In the genomic region with DNA sequence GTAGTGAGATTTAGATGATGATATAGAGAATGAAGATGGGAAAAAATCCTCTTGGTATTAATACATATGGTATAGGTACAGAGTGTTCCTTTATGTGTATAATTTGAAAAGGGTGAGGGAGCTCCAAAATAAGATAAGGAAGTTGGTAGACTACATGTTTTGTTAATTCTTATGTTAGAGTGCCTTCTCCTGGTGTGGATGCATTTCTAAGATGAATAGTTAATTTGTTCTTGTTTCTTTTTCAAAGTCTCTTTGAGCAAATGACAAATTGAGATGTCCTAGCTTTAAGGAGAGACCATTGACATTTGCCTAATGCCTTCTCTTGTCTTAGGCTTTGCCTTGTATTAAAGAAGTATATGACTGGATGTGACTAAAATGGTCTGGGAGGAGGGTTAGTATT, we compare ENCODE assay signal across 8 cellular contexts. TPM values are rescaled to one million over a fixed set of nuclear protein-coding genes. Genes with fewer than 3 reads are reported as not detected.
A peak's percentile ranks its signal among the peaks of the same experiment; 100 is the strongest.
DNase-seq lines count a peak whose midpoint lies in the region; ATAC-seq, FAIRE-seq and TF ChIP-seq lines count a peak whose summit lies in the region.

No MANE protein-coding gene starts in this region.

- no peak overlapping the region for H3K27ac ChIP-seq in AG04450 (ENCODE audit: low read depth, low read length)
- peak overlapping the region; percentile 95 for H3K27ac ChIP-seq in keratinocyte (ENCODE audit: control insufficient read depth, insufficient read depth, low read length)
- no peak overlapping the region for H3K27ac ChIP-seq in neuronal stem cell (replicated peaks; ENCODE audit: low read length)

- H2AFZ ChIP-seq in keratinocyte (ENCODE audit: control insufficient read depth, low read length) (no peak overlapping the region), neuronal stem cell (ENCODE audit: low read length) (no peak overlapping the region)

- peaks cover 2% of the 10 kb centered on the region for H3K79me1 ChIP-seq in neuronal stem cell (ENCODE audit: low read depth, low read length)

- CTCF ChIA-PET in AG04450 (lab: Charles Lee) = interaction anchor here (0.8 to 7.1 kb wide), 9 partner anchors 10 to 125 kb away, joined by 3 to 48 read pairs (median 4); a partner anchor contains a TSS
- CTCF ChIA-PET in activated CD8-positive, alpha-beta T cell treated with anti-CD3 and anti-CD28 coated beads for 36 hours (lab: Charles Lee) = interaction anchor here (0.7 to 6.8 kb wide), 18 partner anchors 9 to 125 kb away, joined by 3 to 90 read pairs (median 6); a partner anchor contains a TSS

- no peak for ATAC-seq in activated CD8-positive, alpha-beta T cell treated with anti-CD3 and anti-CD28 coated beads for 36 hours

- H3K27me3 Mint-ChIP-seq in activated CD8-positive, alpha-beta T cell treated with anti-CD3 and anti-CD28 coated beads for 36 hours = no peaks in the 10 kb centered on the region

- no peak overlapping the region for H2BK15ac ChIP-seq in neuronal stem cell (ENCODE audit: low read length)

- POLR2A ChIA-PET in AG04450 (lab: Yijun Ruan, JAX) = interaction anchor here (1.5 kb wide), 1 partner anchor 96 kb away, joined by 3 read pairs; no protein-coding TSS in a partner anchor
- POLR2A ChIA-PET in activated CD8-positive, alpha-beta T cell treated with anti-CD3 and anti-CD28 coated beads for 36 hours (lab: Charles Lee) = interaction anchor here (0.6 to 1.8 kb wide), 3 partner anchors 10 to 96 kb away, joined by 3 to 4 read pairs (median 4); no protein-coding TSS in a partner anchor

- H3K36me3 Mint-ChIP-seq in activated CD8-positive, alpha-beta T cell treated with anti-CD3 and anti-CD28 coated beads for 36 hours (ENCODE audit: low read depth) = peaks cover 5% of the 10 kb centered on the region

- H3K9me1 ChIP-seq in keratinocyte (ENCODE audit: control insufficient read depth, extremely low read depth, insufficient read depth, low read length) = no peaks in the 10 kb centered on the region

- peak overlapping the region; percentile 60 for H3K4me2 ChIP-seq in keratinocyte (ENCODE audit: control insufficient read depth, extremely low read depth, insufficient read depth, low read depth, low read length)
- no peak overlapping the region for H3K4me2 ChIP-seq in neuronal stem cell (ENCODE audit: insufficient read depth, low read length, poor library complexity, severe bottlenecking)

- H3K4me3 Mint-ChIP-seq in activated CD8-positive, alpha-beta T cell treated with anti-CD3 and anti-CD28 coated beads for 36 hours = no peak overlapping the region

- peaks cover 35% of the 10 kb centered on the region for H3K4me1 ChIP-seq in keratinocyte (ENCODE audit: control insufficient read depth, extremely low read depth, insufficient read depth, low read length)
- peaks cover 6 to 14% of the 10 kb centered on the region in 2 donors for H3K4me1 ChIP-seq in neuronal stem cell (ENCODE audit: control insufficient read depth in 2 of 2, insufficient read depth in 1 of 2, low read depth in 1 of 2, low read length in 2 of 2)

- no peaks in the 10 kb centered on the region for H4K20me1 ChIP-seq in keratinocyte (ENCODE audit: control insufficient read depth, extremely low read depth, insufficient read depth, low read length)

- H3K4me1 Mint-ChIP-seq in activated CD8-positive, alpha-beta T cell treated with anti-CD3 and anti-CD28 coated beads for 36 hours (ENCODE audit: low read depth) = peaks cover 67% of the 10 kb centered on the region

- no peak overlapping the region for H3K14ac ChIP-seq in neuronal stem cell (ENCODE audit: low read length)

- H3K79me2 ChIP-seq in keratinocyte (ENCODE audit: control insufficient read depth, insufficient read depth, low read length) = peaks cover 90% of the 10 kb centered on the region

- H4K91ac ChIP-seq in neuronal stem cell (ENCODE audit: low read depth, low read length, poor library complexity) = no peak overlapping the region

- H3K4me3 ChIP-seq in AG04450 (ENCODE audit: low read depth, low read length) (no peak overlapping the region), keratinocyte (ENCODE audit: control insufficient read depth in 2 of 3, extremely low read depth in 1 of 3, insufficient read depth in 2 of 3, low read depth in 1 of 3, low read length in 3 of 3) (no peak overlapping the region), neuronal stem cell (ENCODE audit: low read length in 2 of 2) (no peak overlapping the region)

- H3K23ac ChIP-seq in neuronal stem cell (ENCODE audit: low read depth, low read length, poor library complexity) = no peak overlapping the region

- no peaks in the 10 kb centered on the region for H3K9me3 Mint-ChIP-seq in activated CD8-positive, alpha-beta T cell treated with anti-CD3 and anti-CD28 coated beads for 36 hours

- H4K8ac ChIP-seq in neuronal stem cell (ENCODE audit: low read depth, low read length) = no peak overlapping the region

- H3K27me3 ChIP-seq in AG04450 (ENCODE audit: control insufficient read depth, insufficient read depth, low read length) (no peaks in the 10 kb centered on the region), keratinocyte (ENCODE audit: control insufficient read depth, extremely low read depth, insufficient read depth, low read length) (no peaks in the 10 kb centered on the region), neuronal stem cell (ENCODE audit: control insufficient read depth in 3 of 3, insufficient read depth in 3 of 3, low read depth in 1 of 3, low read length in 3 of 3) (no peaks in the 10 kb centered on the region)

- H3K36me3 ChIP-seq in keratinocyte (ENCODE audit: control insufficient read depth in 2 of 2, extremely low read depth in 1 of 2, insufficient read depth in 2 of 2, low read length in 2 of 2) (no peaks in the 10 kb centered on the region), neuronal stem cell (replicated peaks in 1 of 2; ENCODE audit: control insufficient read depth in 2 of 2, insufficient read depth in 2 of 2, low read length in 2 of 2) (no peaks in the 10 kb centered on the region)

- H3K27ac Mint-ChIP-seq in activated CD8-positive, alpha-beta T cell treated with anti-CD3 and anti-CD28 coated beads for 36 hours = peak overlapping the region; percentile 79

- H2BK12ac ChIP-seq in neuronal stem cell (ENCODE audit: low read length) = no peak overlapping the region

- intact Hi-C loops in activated CD8-positive, alpha-beta T cell treated with anti-CD3 and anti-CD28 coated beads for 36 hours (cut with micrococcal nuclease) = loop anchor here (1.0 to 5.0 kb wide), 2 partner anchors 97 to 118 kb away; no protein-coding TSS in a partner anchor

- H3K9ac ChIP-seq in keratinocyte (ENCODE audit: control insufficient read depth, extremely low read depth, insufficient read depth, low read length) (peak overlapping the region; percentile 64), neuronal stem cell (ENCODE audit: low read depth, low read length, poor library complexity) (no peak overlapping the region)

- no peak overlapping the region for H3K4ac ChIP-seq in neuronal stem cell (ENCODE audit: low read length)

- H3K9me3 ChIP-seq in AG04450 (ENCODE audit: control insufficient read depth, insufficient read depth, low read length) (no peaks in the 10 kb centered on the region), keratinocyte (ENCODE audit: control insufficient read depth, low read depth, low read length) (no peaks in the 10 kb centered on the region), neuronal stem cell (replicated peaks in 1 of 2; ENCODE audit: control insufficient read depth in 2 of 2, insufficient read depth in 1 of 2, low read depth in 1 of 2, low read length in 2 of 2) (no peaks in the 10 kb centered on the region)

- dilution Hi-C loops in keratinocyte (cut with MboI; ENCODE audit: extremely low pct_ligation_motif_present, low sequenced_read_pairs) = no loop called here

- no peak overlapping the region for H2BK120ac ChIP-seq in neuronal stem cell (ENCODE audit: low read depth, low read length)

- H2AK5ac ChIP-seq in neuronal stem cell (ENCODE audit: low read depth, low read length) = no peak overlapping the region

- FAIRE-seq in keratinocyte (lab: Jason Lieb, UNC) = no peak

- no peak overlapping the region for H2BK5ac ChIP-seq in neuronal stem cell (ENCODE audit: low read length)

- peak; percentile 27 for TF ChIP-seq CTCF in AG04450 (IDR thresholded peaks at IDR 0.05; ENCODE audit: low read depth, low read length)
- peak; percentile 28 for TF ChIP-seq CTCF in GM20000 (IDR thresholded peaks at IDR 0.05; ENCODE audit: extremely low read depth, missing control alignments)
- peak; percentile 41 for TF ChIP-seq CTCF in activated CD8-positive, alpha-beta T cell treated with anti-CD3 and anti-CD28 coated beads for 36 hours (IDR thresholded peaks at IDR 0.05)
- no peak for TF ChIP-seq CTCF in keratinocyte (optimal IDR thresholded peaks at IDR 0.05 in 1 of 3, IDR thresholded peaks at IDR 0.05 in 1 of 3, conservative IDR thresholded peaks at IDR 0.05 in 1 of 3; ENCODE audit: extremely low read depth in 1 of 3, insufficient read depth in 2 of 3, low read length in 3 of 3)

- no peak overlapping the region for H3K18ac ChIP-seq in neuronal stem cell (ENCODE audit: low read length)

- DNase-seq in AG04450 (ENCODE audit: low read depth, low spot score) = no peak
- peak; percentile 46 for DNase-seq in GM20000 (ENCODE audit: low spot score)
- no peak for DNase-seq in activated CD8-positive, alpha-beta T cell treated with anti-CD3 and anti-CD28 coated beads for 36 hours
- no peak for DNase-seq in keratinocyte (ENCODE audit: low read depth, low spot score)
- no peak for DNase-seq in neuronal stem cell (ENCODE audit: low spot score)
- no peak for DNase-seq in SIG-M5 treated with dmso at 0.1 percent for 504 hours (lab: John Stamatoyannopoulos, UW; ENCODE audit: unreplicated experiment)
- DNase-seq in AG20443 (ENCODE audit: low spot score) = no peak
- no peak for DNase-seq in GM19240 (ENCODE audit: insufficient read length, low spot score)

RNA-seq across cellular contexts. Expression of a gene that starts 34.1 kb away (rescaled TPM):
- polyA plus RNA-seq in AG04450 (2011; rRNA removed) (15.5 and 21.9 TPM in 2 replicates), keratinocyte (8.4 to 17.0 TPM (median 16.7 TPM) in 3 replicates)
- polyA minus RNA-seq in AG04450 (2011; rRNA and poly(A)+ RNA removed) = 94.0 and 97.6 TPM in 2 replicates
- total RNA-seq in activated CD8-positive, alpha-beta T cell treated with anti-CD3 and anti-CD28 coated beads for 36 hours = 10 to 100 TPM; 79.1 to 79.5 TPM
- polyA plus RNA-seq in keratinocyte (2011; ENCODE audit: low read depth) = 156 TPM
- polyA plus RNA-seq in keratinocyte (2011; cell fraction: cytosol; rRNA removed) = 8.4 and 9.5 TPM in 2 replicates
- 59.3 and 73.1 TPM in 2 replicates for polyA plus RNA-seq in keratinocyte (2011; cell fraction: nucleus; rRNA removed)
- polyA plus RNA-seq in keratinocyte (2012; ENCODE audit: low replicate concordance) = 17.9 and 38.7 TPM in 2 replicates
- polyA minus RNA-seq in keratinocyte = 53.0 to 98.1 TPM (median 93.5 TPM) in 3 replicates
- polyA minus RNA-seq in keratinocyte (2011; cell fraction: cytosol; rRNA and poly(A)+ RNA removed) = 21.5 TPM
- polyA minus RNA-seq in keratinocyte (2011; cell fraction: nucleus; rRNA and poly(A)+ RNA removed) = 110 and 218 TPM in 2 replicates
- polyA plus RNA-seq in neuronal stem cell (2013, experiment 1 of 2) = 13.1 TPM
- polyA plus RNA-seq in neuronal stem cell (2013, experiment 2 of 2) = 13.0 TPM

Comparison
In these comparisons a context has a peak if more than half of its experiments do, and no peak if none do; other contexts are left out.
1. CTCF ChIP-seq: peak in AG04450 (single experiment), GM20000 (single experiment) and activated CD8-positive, alpha-beta T cell treated with anti-CD3 and anti-CD28 coated beads for 36 hours (single experiment); none in keratinocyte (0 of 3).